In the genomic region with DNA sequence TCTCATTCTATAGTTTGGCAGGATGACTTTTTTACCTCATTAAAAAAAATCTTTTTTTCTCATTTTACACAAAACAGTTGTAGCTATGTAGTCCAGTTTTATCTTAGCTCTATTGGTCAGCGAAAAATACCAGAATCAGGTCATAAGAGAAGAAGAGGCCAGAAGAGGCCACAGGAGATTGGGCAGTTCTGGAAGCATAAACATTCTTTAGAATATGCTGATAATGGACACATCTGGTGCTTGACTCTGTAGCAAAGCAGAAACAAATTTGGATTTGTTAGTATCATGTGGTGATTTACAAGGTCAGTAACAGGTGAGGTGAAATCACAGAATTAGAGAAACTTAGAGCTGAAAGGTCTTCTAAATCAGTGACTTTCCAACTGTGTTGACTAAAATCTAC, we compare ENCODE assay signal across 7 cellular contexts.
"Had no signal": no experiment of that assay in that cellular context is flagged by ENCODE, and none has a peak within 500 bp of the region (broad histone marks: within the 10 kb centered on the region; RNA-seq: fewer than 3 reads in every experiment).

No MANE protein-coding gene starts in this region.

- H3K4me3 Mint-ChIP-seq: IgD-negative memory B cell had no signal

- H3K4me1 Mint-ChIP-seq: IgD-negative memory B cell had no signal

- H3K27ac ChIP-seq: HL-60 had no signal

- DNase-seq: IMR-90, KBM-7 had no signal

- FAIRE-seq: HepG2, HTR-8/SVneo, K562 had no signal

- H3K36me3 Mint-ChIP-seq: IgD-negative memory B cell had no signal

- H3K9me3 Mint-ChIP-seq: IgD-negative memory B cell had no signal

- H3K27me3 Mint-ChIP-seq: IgD-negative memory B cell had no signal

- H3K4me3 ChIP-seq: K562 had no signal

- H3K27ac Mint-ChIP-seq: IgD-negative memory B cell had no signal
